Comparison of ENCODE assay signal across 7 cellular contexts in genomic region chr4:82462415-82462831, GRCh38. TPM values are rescaled to one million over a fixed set of nuclear protein-coding genes. Genes with fewer than 3 reads are reported as not detected.
DNase-seq lines count a peak whose midpoint lies in the region; ATAC-seq and TF ChIP-seq lines count a peak whose summit lies in the region.

No MANE protein-coding gene starts in this region.

- in situ Hi-C loops in astrocyte of the cerebellum (cut with HindIII; ENCODE audit: low sequenced_read_pairs): loop anchor here (10.0 kb wide), 1 partner anchor 262 kb away; no protein-coding TSS in a partner anchor

- H3F3A ChIP-seq in smooth muscle cell (ENCODE audit: low read depth): peaks cover 20% of the 10 kb centered on the region

- H3K79me2 ChIP-seq in smooth muscle cell (ENCODE audit: low read depth): no peaks in the 10 kb centered on the region

- H3K4me3 ChIP-seq in astrocyte of the cerebellum (ENCODE audit: low read depth, low read length): no peak overlapping the region
- H3K4me3 ChIP-seq in smooth muscle cell: no peak overlapping the region

- no peaks in the 10 kb centered on the region for H4K20me1 ChIP-seq in smooth muscle cell (ENCODE audit: low read depth)

- no peak overlapping the region for H3K9ac ChIP-seq in smooth muscle cell (ENCODE audit: low read depth)

- peaks cover 13% of the 10 kb centered on the region for H3K36me3 ChIP-seq in smooth muscle cell (ENCODE audit: low read depth)

- peak overlapping the region; percentile 71 for H3K4me2 ChIP-seq in smooth muscle cell

- H3K27ac ChIP-seq in smooth muscle cell (ENCODE audit: low read depth): no peak overlapping the region

- DNase-seq in NCI-H1436 treated with DMSO at 0.1 percent for 48 hours (lab: John Stamatoyannopoulos, UW) (peak; percentile 56), T-helper 22 cell (ENCODE audit: low read depth) (peak; percentile 55), astrocyte of the cerebellum (ENCODE audit: low read depth) (peak; percentile 75), hypothalamus (lab: John Stamatoyannopoulos, UW) (peak; percentile 4 to 93 (median 72)), smooth muscle cell (lab: John Stamatoyannopoulos, UW; ENCODE audit: unreplicated experiment) (peak; percentile 71)

- H3K27me3 ChIP-seq in smooth muscle cell (ENCODE audit: low read depth): no peaks in the 10 kb centered on the region

- H3K9me3 ChIP-seq in smooth muscle cell (replicated peaks; ENCODE audit: low read depth): no peaks in the 10 kb centered on the region

- WGBS in smooth muscle cell (ENCODE audit: low lambda C conversion rate): 14% methylated on average over 7 of the region's 7 CpGs

- TF ChIP-seq CTCF in astrocyte of the cerebellum (IDR thresholded peaks at IDR 0.05; ENCODE audit: low read depth, low read length, missing control alignments) (peak; percentile 70), smooth muscle cell (IDR thresholded peaks at IDR 0.05; ENCODE audit: borderline replicate concordance, insufficient read depth, poor library complexity, severe bottlenecking) (peak; percentile 96)

- H2AFZ ChIP-seq in smooth muscle cell (ENCODE audit: low read depth): no peak overlapping the region

- no peaks in the 10 kb centered on the region for H3K4me1 ChIP-seq in smooth muscle cell (ENCODE audit: low read depth)

- ATAC-seq in GM18498 (IDR thresholded peaks at IDR 0.05; ENCODE audit: unreplicated experiment): peak; percentile 84
- ATAC-seq in HG02852 (IDR thresholded peaks at IDR 0.05; ENCODE audit: unreplicated experiment): peak; percentile 81

RNA-seq across cellular contexts. Expression of gene ENOPH1, which starts 32.0 kb away (rescaled TPM):
- 39.1 and 54.5 TPM in 2 replicates for total RNA-seq in smooth muscle cell
- polyA plus RNA-seq in smooth muscle cell: 27.4 and 36.2 TPM in 2 replicates

RNA-seq across cellular contexts. Expression of gene HNRNPDL, which starts 32.2 kb away (rescaled TPM):
- total RNA-seq in smooth muscle cell: 279 and 283 TPM in 2 replicates
- polyA plus RNA-seq in smooth muscle cell: 144 and 169 TPM in 2 replicates
